8 cellular contexts compared by ENCODE assay signal in the genomic region with DNA sequence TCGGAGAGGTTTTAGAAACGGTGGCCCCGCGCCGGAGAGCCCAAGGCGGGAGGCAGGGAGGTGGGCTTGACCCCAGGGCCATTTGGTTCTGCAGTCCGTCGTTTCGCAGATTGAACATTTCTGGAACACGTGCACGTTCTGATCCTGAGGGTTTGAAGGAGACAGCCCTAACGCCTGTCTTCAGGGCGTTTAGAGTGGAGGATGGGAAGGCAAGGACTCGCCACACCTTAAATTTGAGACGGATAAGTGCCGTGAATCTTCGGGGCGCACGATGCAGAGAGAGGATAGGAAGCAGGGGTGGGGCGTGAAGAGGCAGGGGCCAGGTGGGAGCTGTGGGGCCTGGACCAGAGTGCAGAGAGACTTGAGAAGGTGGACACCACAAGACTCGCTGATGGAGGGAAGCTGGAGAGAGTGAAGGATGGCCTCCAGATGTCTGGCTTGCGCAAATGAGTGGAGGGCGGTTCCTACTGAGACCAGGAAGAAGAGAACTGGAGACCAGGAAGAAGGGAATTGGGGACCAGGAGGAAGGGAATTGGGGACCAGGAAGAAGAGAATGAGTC. TPM values are rescaled to one million over a fixed set of nuclear protein-coding genes. Genes with fewer than 3 reads are reported as not detected.
DNase-seq lines count a peak whose midpoint lies in the region; ATAC-seq and TF ChIP-seq lines count a peak whose summit lies in the region.

No MANE protein-coding gene starts in this region.

- H2AFZ ChIP-seq in SK-N-SH (ENCODE audit: low read depth) (peak overlapping the region; percentile 85; the same call in 1 of the 2 replicates), smooth muscle cell (ENCODE audit: low read depth) (peak overlapping the region; percentile 68)

- H3K79me2 ChIP-seq in SK-N-SH (ENCODE audit: insufficient read depth) (peaks cover 38% of the 10 kb centered on the region), smooth muscle cell (ENCODE audit: low read depth) (peaks cover 38% of the 10 kb centered on the region)

- H3K9me3 ChIP-seq in SK-N-SH (no peaks in the 10 kb centered on the region), right cardiac atrium (ENCODE audit: control insufficient read depth, low read length) (no peaks in the 10 kb centered on the region), smooth muscle cell (replicated peaks; ENCODE audit: low read depth) (no peaks in the 10 kb centered on the region)

- H3K9ac ChIP-seq in SK-N-SH: no peak overlapping the region
- H3K9ac ChIP-seq in smooth muscle cell (ENCODE audit: low read depth): no peak overlapping the region

- CTCF ChIA-PET in SK-N-SH (lab: Yijun Ruan, JAX): interaction anchor here (1.0 kb wide), 1 partner anchor 161 kb away, joined by 5 read pairs; no protein-coding TSS in a partner anchor
- CTCF ChIA-PET in activated CD4-positive, alpha-beta memory T cell treated with anti-CD3 and anti-CD28 coated beads, Interleukin-2, amount 10 ng/mL, durations not matched to agents 7 days and 5 days (lab: Charles Lee): no interaction called here

- H3K4me1 ChIP-seq in SK-N-SH (ENCODE audit: control insufficient read depth in 1 of 2, insufficient read depth in 2 of 2, low read depth in 1 of 2, low read length in 1 of 2) (peaks cover 20 to 31% of the 10 kb centered on the region in 2 experiments), right cardiac atrium (ENCODE audit: control insufficient read depth, insufficient read depth, low read length) (peaks cover 15% of the 10 kb centered on the region), smooth muscle cell (ENCODE audit: low read depth) (peaks cover 20% of the 10 kb centered on the region)

- no peak for TF ChIP-seq EP300 in SK-N-SH (IDR thresholded peaks at IDR 0.05; ENCODE audit: borderline replicate concordance in 1 of 2, low read depth in 1 of 2, low read length in 1 of 2)

- TF ChIP-seq CTCF in SK-N-SH (IDR thresholded peaks at IDR 0.05): no peak
- no peak for TF ChIP-seq CTCF in smooth muscle cell (IDR thresholded peaks at IDR 0.05; ENCODE audit: borderline replicate concordance, insufficient read depth, poor library complexity, severe bottlenecking)

- no peaks in the 10 kb centered on the region for H3K9me2 ChIP-seq in SK-N-SH

- peaks cover 7% of the 10 kb centered on the region for H3K36me3 Mint-ChIP-seq in activated CD4-positive, alpha-beta memory T cell treated with anti-CD3 and anti-CD28 coated beads, Interleukin-2, amount 10 ng/mL, durations not matched to agents 7 days and 5 days (ENCODE audit: low read depth)

- POLR2A ChIA-PET in SK-N-SH (lab: Yijun Ruan, JAX): interaction anchor here (0.8 kb wide), 1 partner anchor 32 kb away, joined by 3 read pairs; no protein-coding TSS in a partner anchor
- POLR2A ChIA-PET in activated CD4-positive, alpha-beta memory T cell treated with anti-CD3 and anti-CD28 coated beads, Interleukin-2, amount 10 ng/mL, durations not matched to agents 7 days and 5 days (lab: Charles Lee): interaction anchor here (1.0 kb wide), 1 partner anchor 144 kb away, joined by 5 read pairs; no protein-coding TSS in a partner anchor

- 72% methylated on average over 23 of the region's 23 CpGs for WGBS in SK-N-SH (ENCODE audit: low lambda C conversion rate)
- 61% methylated on average over 23 of the region's 23 CpGs for WGBS in right cardiac atrium
- WGBS in smooth muscle cell (ENCODE audit: low lambda C conversion rate): 85% methylated on average over 23 of the region's 23 CpGs

- H3K27ac ChIP-seq in SK-N-SH (ENCODE audit: low read depth in 2 of 2, low read length in 1 of 2): no peak overlapping the region
- H3K27ac ChIP-seq in right cardiac atrium (ENCODE audit: low read length): no peak overlapping the region
- no peak overlapping the region for H3K27ac ChIP-seq in smooth muscle cell (ENCODE audit: low read depth)
- H3K27ac ChIP-seq in caudate nucleus (ENCODE audit: low read depth, low read length): no peak overlapping the region

- no peak for TF ChIP-seq RAD21 in SK-N-SH (IDR thresholded peaks at IDR 0.05; ENCODE audit: low read length)

- H4K20me1 ChIP-seq in SK-N-SH (ENCODE audit: insufficient read depth): peaks cover 32% of the 10 kb centered on the region
- peaks cover 30% of the 10 kb centered on the region for H4K20me1 ChIP-seq in smooth muscle cell (ENCODE audit: low read depth)

- H3K27ac Mint-ChIP-seq in activated CD4-positive, alpha-beta memory T cell treated with anti-CD3 and anti-CD28 coated beads, Interleukin-2, amount 10 ng/mL, durations not matched to agents 7 days and 5 days: no peak overlapping the region

- H3K4me2 ChIP-seq in SK-N-SH: peak overlapping the region; percentile 57; the same call in 1 of the 2 replicates
- peak overlapping the region; percentile 91 for H3K4me2 ChIP-seq in smooth muscle cell

- DNase-seq in SK-N-SH (no peak), right cardiac atrium (no peak), smooth muscle cell (lab: John Stamatoyannopoulos, UW; ENCODE audit: unreplicated experiment) (no peak), CD1c-positive myeloid dendritic cell (ENCODE audit: extremely low spot score) (no peak), DMS79 (lab: John Stamatoyannopoulos, UW) (no peak), caudate nucleus (lab: John Stamatoyannopoulos, UW) (no peak)
- no peak for DNase-seq in activated CD4-positive, alpha-beta memory T cell treated with anti-CD3 and anti-CD28 coated beads, Interleukin-2, amount 10 ng/mL, durations not matched to agents 7 days and 5 days

- H3K36me3 ChIP-seq in SK-N-SH (replicated peaks in 1 of 2; ENCODE audit: control insufficient read depth in 1 of 2, insufficient read depth in 2 of 2, low read length in 1 of 2): peaks cover 3 to 5% of the 10 kb centered on the region in 2 experiments
- H3K36me3 ChIP-seq in smooth muscle cell (ENCODE audit: low read depth): no peaks in the 10 kb centered on the region

- peaks cover 5% of the 10 kb centered on the region for H3K27me3 Mint-ChIP-seq in activated CD4-positive, alpha-beta memory T cell treated with anti-CD3 and anti-CD28 coated beads, Interleukin-2, amount 10 ng/mL, durations not matched to agents 7 days and 5 days

- H3K9me3 Mint-ChIP-seq in activated CD4-positive, alpha-beta memory T cell treated with anti-CD3 and anti-CD28 coated beads, Interleukin-2, amount 10 ng/mL, durations not matched to agents 7 days and 5 days: no peaks in the 10 kb centered on the region

- peaks cover 36% of the 10 kb centered on the region for H3K4me1 Mint-ChIP-seq in activated CD4-positive, alpha-beta memory T cell treated with anti-CD3 and anti-CD28 coated beads, Interleukin-2, amount 10 ng/mL, durations not matched to agents 7 days and 5 days

- H3F3A ChIP-seq in SK-N-SH (replicated peaks; ENCODE audit: insufficient read depth) (no peaks in the 10 kb centered on the region), smooth muscle cell (ENCODE audit: low read depth) (no peaks in the 10 kb centered on the region)

- H3K4me3 Mint-ChIP-seq in activated CD4-positive, alpha-beta memory T cell treated with anti-CD3 and anti-CD28 coated beads, Interleukin-2, amount 10 ng/mL, durations not matched to agents 7 days and 5 days: peak overlapping the region; percentile 73

- no peaks in the 10 kb centered on the region for H3K27me3 ChIP-seq in SK-N-SH (ENCODE audit: insufficient read depth)
- no peaks in the 10 kb centered on the region for H3K27me3 ChIP-seq in right cardiac atrium (ENCODE audit: control insufficient read depth, insufficient read depth)
- H3K27me3 ChIP-seq in smooth muscle cell (ENCODE audit: low read depth): no peaks in the 10 kb centered on the region

- ATAC-seq in SK-N-SH treated with all-trans-retinoic acid at 6 μM for 48 hours: no peak
- ATAC-seq in right cardiac atrium: no peak

- intact Hi-C loops in right cardiac atrium (cut with DNase I): no loop called here

- H3K4me3 ChIP-seq in SK-N-SH (ENCODE audit: low read depth in 2 of 2, low read length in 1 of 2): peak overlapping the region; percentile 39 to 70; a peak in 2 of 4 replicates
- peak overlapping the region; percentile 99 for H3K4me3 ChIP-seq in right cardiac atrium (ENCODE audit: low read length)
- H3K4me3 ChIP-seq in smooth muscle cell: no peak overlapping the region

TF ChIP-seq in SK-N-SH, 30 proteins besides CTCF, POLR2A, EP300 and RAD21 (continues in another document):
- TF ChIP-seq MXI1 (IDR thresholded peaks at IDR 0.05; ENCODE audit: low read depth, low read length): no peak
- TF ChIP-seq GATA2 (CRISPR knock-in tag; IDR thresholded peaks at IDR 0.05): no peak

TF ChIP-seq in SK-N-SH treated with all-trans-retinoic acid at 6 μM for 48 hours, 23 proteins besides CTCF, POLR2A, EP300 and RAD21 (continues in another document):
- TF ChIP-seq ZFP30 (CRISPR knock-in tag; IDR thresholded peaks at IDR 0.05) (no peak), ZNF70 (CRISPR knock-in tag; IDR thresholded peaks at IDR 0.05) (no peak)
- TF ChIP-seq, protein P1, sequence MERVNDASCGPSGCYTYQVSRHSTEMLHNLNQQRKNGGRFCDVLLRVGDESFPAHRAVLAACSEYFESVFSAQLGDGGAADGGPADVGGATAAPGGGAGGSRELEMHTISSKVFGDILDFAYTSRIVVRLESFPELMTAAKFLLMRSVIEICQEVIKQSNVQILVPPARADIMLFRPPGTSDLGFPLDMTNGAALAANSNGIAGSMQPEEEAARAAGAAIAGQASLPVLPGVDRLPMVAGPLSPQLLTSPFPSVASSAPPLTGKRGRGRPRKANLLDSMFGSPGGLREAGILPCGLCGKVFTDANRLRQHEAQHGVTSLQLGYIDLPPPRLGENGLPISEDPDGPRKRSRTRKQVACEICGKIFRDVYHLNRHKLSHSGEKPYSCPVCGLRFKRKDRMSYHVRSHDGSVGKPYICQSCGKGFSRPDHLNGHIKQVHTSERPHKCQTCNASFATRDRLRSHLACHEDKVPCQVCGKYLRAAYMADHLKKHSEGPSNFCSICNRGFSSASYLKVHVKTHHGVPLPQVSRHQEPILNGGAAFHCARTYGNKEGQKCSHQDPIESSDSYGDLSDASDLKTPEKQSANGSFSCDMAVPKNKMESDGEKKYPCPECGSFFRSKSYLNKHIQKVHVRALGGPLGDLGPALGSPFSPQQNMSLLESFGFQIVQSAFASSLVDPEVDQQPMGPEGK (CRISPR knock-in tag; IDR thresholded peaks at IDR 0.05; ENCODE audit: borderline replicate concordance): no peak

RNA-seq across cellular contexts. Expression of a gene that starts 0.8 kb away (rescaled TPM):
- polyA plus RNA-seq in SK-N-SH (2012; rRNA removed): 8.0 and 15.9 TPM in 2 replicates
- polyA plus RNA-seq in SK-N-SH (2012; cell fraction: cytosol; rRNA removed): 10.2 and 12.4 TPM in 2 replicates
- 42.6 and 47.8 TPM in 2 replicates for polyA plus RNA-seq in SK-N-SH (2012; cell fraction: nucleus; rRNA removed)
- total RNA-seq in activated CD4-positive, alpha-beta memory T cell treated with anti-CD3 and anti-CD28 coated beads, Interleukin-2, amount 10 ng/mL, durations not matched to agents 7 days and 5 days: 10 to 100 TPM; 17.2 to 20.8 TPM
- total RNA-seq in right cardiac atrium: 10 to 100 TPM; 14.7 to 23.1 (median 18.9) TPM
- 15.1 TPM for polyA plus RNA-seq in right cardiac atrium
- 12.7 and 16.3 TPM in 2 replicates for total RNA-seq in smooth muscle cell
- polyA plus RNA-seq in smooth muscle cell: 79.5 and 79.7 TPM in 2 replicates

RNA-seq across cellular contexts. Expression of a gene that starts 54.2 kb away (rescaled TPM):
- polyA plus RNA-seq in SK-N-SH (2012; rRNA removed) (27.3 and 33.6 TPM in 2 replicates), right cardiac atrium (0.48 TPM), smooth muscle cell (4.8 and 15.1 TPM in 2 replicates)
- 19.4 and 27.7 TPM in 2 replicates for polyA plus RNA-seq in SK-N-SH (2012; cell fraction: cytosol; rRNA removed)
- 44.7 and 58.0 TPM in 2 replicates for polyA plus RNA-seq in SK-N-SH (2012; cell fraction: nucleus; rRNA removed)
- under 1 TPM; 0.60 to 0.78 TPM for total RNA-seq in activated CD4-positive, alpha-beta memory T cell treated with anti-CD3 and anti-CD28 coated beads, Interleukin-2, amount 10 ng/mL, durations not matched to agents 7 days and 5 days
- total RNA-seq in right cardiac atrium (under 1 TPM; 0.26 to 0.89 (median 0.54) TPM), smooth muscle cell (6.0 and 6.2 TPM in 2 replicates)
